In the genomic region with DNA sequence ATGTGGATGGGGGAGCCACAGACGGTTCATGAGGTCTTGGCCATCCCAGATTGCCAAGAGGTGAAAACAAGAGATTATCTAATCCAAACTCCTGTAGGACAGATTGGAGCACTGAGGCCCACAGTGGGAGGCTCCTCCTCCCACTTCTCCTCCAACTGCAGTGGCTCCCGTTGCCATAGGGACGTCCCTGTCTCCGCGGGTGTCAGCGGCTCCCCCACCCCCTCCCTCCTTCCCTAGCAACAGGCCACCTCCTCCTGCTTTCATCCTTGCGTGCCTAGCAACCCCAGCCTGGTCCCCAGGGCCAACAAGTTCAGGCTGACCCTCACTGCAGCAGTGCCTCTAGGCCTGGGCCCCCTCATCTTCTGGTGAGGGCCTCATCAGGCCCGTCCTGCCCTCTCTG, we compare ENCODE assay signal across 9 cellular contexts. TPM values are rescaled to one million over a fixed set of nuclear protein-coding genes. Genes with fewer than 3 reads are reported as not detected.
DNase-seq lines count a peak whose midpoint lies in the region; ATAC-seq and TF ChIP-seq lines count a peak whose summit lies in the region.
"Had no signal": no experiment of that assay in that cellular context is flagged by ENCODE, and none has a peak within 500 bp of the region (broad histone marks: within the 10 kb centered on the region; RNA-seq: fewer than 3 reads in every experiment).

No MANE protein-coding gene starts in this region.

- peak; percentile 5 to 45 for ATAC-seq in activated naive CD4-positive, alpha-beta T cell treated with anti-CD3 and anti-CD28 coated beads, Interleukin-2, amount 50 U/mL, for 72 hours
- ATAC-seq in GM18498 (IDR thresholded peaks at IDR 0.05; ENCODE audit: unreplicated experiment) = no peak

- TF ChIP-seq CTCF in CD14-positive monocyte (IDR thresholded peaks at IDR 0.05) = no peak

- no peaks in the 10 kb centered on the region for H3K36me3 Mint-ChIP-seq in CD14-positive monocyte
- no peaks in the 10 kb centered on the region for H3K36me3 Mint-ChIP-seq in activated naive CD4-positive, alpha-beta T cell treated with anti-CD3 and anti-CD28 coated beads, Interleukin-2, amount 50 U/mL, for 72 hours

- no peak overlapping the region for H3K4me3 Mint-ChIP-seq in CD14-positive monocyte

- no peaks in the 10 kb centered on the region for H3K9me3 ChIP-seq in KOPT-K1 (ENCODE audit: insufficient read depth, low read length, poor library complexity, severe bottlenecking)
- H3K9me3 ChIP-seq: HAP-1 had no signal

- intact Hi-C loops in CD14-positive monocyte (cut with micrococcal nuclease) = no loop called here

- DNase-seq in CD14-positive monocyte (ENCODE audit: low spot score) = peak; percentile 54
- no peak for DNase-seq in activated naive CD4-positive, alpha-beta T cell treated with anti-CD3 and anti-CD28 coated beads, Interleukin-2, amount 50 U/mL, for 72 hours (ENCODE audit: low spot score in 2 of 2)
- peak; percentile 70 for DNase-seq in iPS-NIHi7 (ENCODE audit: extremely low spot score)
- peak; percentile 41 for DNase-seq in superior temporal gyrus (ENCODE audit: extremely low spot score)
- DNase-seq in RKO (ENCODE audit: low spot score) = no peak
- no peak for DNase-seq in GOT3 (lab: John Stamatoyannopoulos, UW)

- H3K27me3 Mint-ChIP-seq in CD14-positive monocyte (ENCODE audit: low read depth in 3 of 3) = peaks cover 0 to 40% (median 2%) of the 10 kb centered on the region in 3 donors

- peak overlapping the region; percentile 54 for H3K27ac ChIP-seq in KOPT-K1 (ENCODE audit: low read depth, low read length, poor library complexity, severe bottlenecking)

- no peaks in the 10 kb centered on the region for H3K36me3 ChIP-seq in KOPT-K1 (ENCODE audit: insufficient read depth, low read length)
- H3K36me3 ChIP-seq: HAP-1 had no signal

- H3K9me3 Mint-ChIP-seq in CD14-positive monocyte = peaks cover 0 to 3% (median 0%) of the 10 kb centered on the region in 7 donors
- no peaks in the 10 kb centered on the region for H3K9me3 Mint-ChIP-seq in activated naive CD4-positive, alpha-beta T cell treated with anti-CD3 and anti-CD28 coated beads, Interleukin-2, amount 50 U/mL, for 72 hours

- H3K4me1 Mint-ChIP-seq in CD14-positive monocyte = peaks cover 49% of the 10 kb centered on the region

- H3K27ac Mint-ChIP-seq in CD14-positive monocyte = peak overlapping the region; percentile 84 to 93 (median 88)
- peak overlapping the region in 1 of 2 donors; percentile 56 for H3K27ac Mint-ChIP-seq in activated naive CD4-positive, alpha-beta T cell treated with anti-CD3 and anti-CD28 coated beads, Interleukin-2, amount 50 U/mL, for 72 hours

RNA-seq across cellular contexts. Expression of gene IQSEC2, which starts 6.8 kb away (rescaled TPM):
- 1 to 10 TPM; 6.5 to 6.9 TPM for polyA plus RNA-seq in CD14-positive monocyte
- under 1 TPM in 1 of 2 donors, not detected in 1; 0.58 TPM for total RNA-seq in activated naive CD4-positive, alpha-beta T cell treated with anti-CD3 and anti-CD28 coated beads, Interleukin-2, amount 50 U/mL, for 72 hours

Comparison
In these comparisons a context has a peak if more than half of its experiments do, and no peak if none do; other contexts are left out.
1. DNase-seq: peak in CD14-positive monocyte (single experiment), iPS-NIHi7 (single experiment) and superior temporal gyrus (single experiment); none in activated naive CD4-positive, alpha-beta T cell treated with anti-CD3 and anti-CD28 coated beads, Interleukin-2, amount 50 U/mL, for 72 hours (0 of 2), RKO (single experiment) and GOT3 (single experiment).